1 cellular context compared by ENCODE assay signal in genomic region chr2:201118121-201118956, GRCh38.
TF ChIP-seq lines count a peak whose summit lies in the region.

No MANE protein-coding gene starts in this region.

TF ChIP-seq in GM12878, 131 proteins besides CTCF, POLR2A, EP300 and RAD21 (continued from another document):
- no peak for TF ChIP-seq USF2 (IDR thresholded peaks at IDR 0.05; ENCODE audit: borderline replicate concordance, low read depth, low read length)
- TF ChIP-seq MAX (IDR thresholded peaks at IDR 0.05; ENCODE audit: low read depth, low read length) = peak; percentile 67
- TF ChIP-seq, protein P1, sequence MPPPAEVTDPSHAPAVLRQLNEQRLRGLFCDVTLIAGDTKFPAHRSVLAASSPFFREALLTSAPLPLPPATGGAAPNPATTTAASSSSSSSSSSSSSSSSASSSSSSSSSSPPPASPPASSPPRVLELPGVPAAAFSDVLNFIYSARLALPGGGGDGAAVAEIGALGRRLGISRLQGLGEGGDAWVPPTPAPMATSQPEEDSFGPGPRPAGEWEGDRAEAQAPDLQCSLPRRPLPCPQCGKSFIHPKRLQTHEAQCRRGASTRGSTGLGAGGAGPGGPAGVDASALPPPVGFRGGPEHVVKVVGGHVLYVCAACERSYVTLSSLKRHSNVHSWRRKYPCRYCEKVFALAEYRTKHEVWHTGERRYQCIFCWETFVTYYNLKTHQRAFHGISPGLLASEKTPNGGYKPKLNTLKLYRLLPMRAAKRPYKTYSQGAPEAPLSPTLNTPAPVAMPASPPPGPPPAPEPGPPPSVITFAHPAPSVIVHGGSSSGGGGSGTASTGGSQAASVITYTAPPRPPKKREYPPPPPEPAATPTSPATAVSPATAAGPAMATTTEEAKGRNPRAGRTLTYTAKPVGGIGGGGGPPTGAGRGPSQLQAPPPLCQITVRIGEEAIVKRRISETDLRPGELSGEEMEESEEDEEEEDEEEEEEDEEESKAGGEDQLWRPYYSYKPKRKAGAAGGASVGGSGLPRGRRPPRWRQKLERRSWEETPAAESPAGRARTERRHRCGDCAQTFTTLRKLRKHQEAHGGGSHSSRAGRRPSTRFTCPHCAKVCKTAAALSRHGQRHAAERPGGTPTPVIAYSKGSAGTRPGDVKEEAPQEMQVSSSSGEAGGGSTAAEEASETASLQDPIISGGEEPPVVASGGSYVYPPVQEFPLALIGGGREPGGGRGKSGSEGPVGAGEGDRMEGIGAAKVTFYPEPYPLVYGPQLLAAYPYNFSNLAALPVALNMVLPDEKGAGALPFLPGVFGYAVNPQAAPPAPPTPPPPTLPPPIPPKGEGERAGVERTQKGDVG (CRISPR knock-in tag; IDR thresholded peaks at IDR 0.05) = no peak
- TF ChIP-seq FOXK2 (IDR thresholded peaks at IDR 0.05) = no peak
- 0 out of 2 replicates have a peak, but pooled peaks have one; percentile 48 for TF ChIP-seq JUND (IDR thresholded peaks at IDR 0.05; ENCODE audit: low read depth, low read length)
- TF ChIP-seq SREBF2 (IDR thresholded peaks at IDR 0.05; ENCODE audit: low read length) = no peak
- TF ChIP-seq JUNB (IDR thresholded peaks at IDR 0.05) = peak; percentile 9; the same call in 1 of the 2 replicates
- peak; percentile 31; the same call in 1 of the 2 replicates for TF ChIP-seq LARP7 (IDR thresholded peaks at IDR 0.05)
- TF ChIP-seq NR2F1 (conservative IDR thresholded peaks at IDR 0.05) = peak; percentile 97
- TF ChIP-seq CEBPZ (IDR thresholded peaks at IDR 0.05; ENCODE audit: low read depth, low read length) = no peak
- TF ChIP-seq ZNF274 (IDR thresholded peaks at IDR 0.05; ENCODE audit: insufficient read depth, insufficient read length) = no peak
- no peak for TF ChIP-seq STAT3 (IDR thresholded peaks at IDR 0.05; ENCODE audit: low read depth, low read length)
- TF ChIP-seq POU2F2 (IDR thresholded peaks at IDR 0.05; ENCODE audit: borderline replicate concordance, low read depth, low read length) = peak; percentile 96
- no peak for TF ChIP-seq CUX1 (IDR thresholded peaks at IDR 0.05; ENCODE audit: insufficient replicate concordance, low read depth, low read length)
- TF ChIP-seq CHD1 (IDR thresholded peaks at IDR 0.05; ENCODE audit: low read depth, low read length) = no peak; the same call in 1 of the 2 replicates
- no peak for TF ChIP-seq HDAC2 (IDR thresholded peaks at IDR 0.05)
- no peak for TF ChIP-seq RFX5 (IDR thresholded peaks at IDR 0.05; ENCODE audit: low read depth, low read length)
- no peak; the same call in 1 of the 2 replicates for TF ChIP-seq MXI1 (IDR thresholded peaks at IDR 0.05; ENCODE audit: low read depth, low read length)
- no peak for TF ChIP-seq ZZZ3 (IDR thresholded peaks at IDR 0.05; ENCODE audit: control insufficient read depth, insufficient read length, low read depth)
- TF ChIP-seq E4F1 (IDR thresholded peaks at IDR 0.05; ENCODE audit: borderline replicate concordance, partially characterized antibody) = no peak
- TF ChIP-seq CEBPB (IDR thresholded peaks at IDR 0.05; ENCODE audit: borderline replicate concordance in 1 of 2, low read depth in 2 of 2, low read length in 2 of 2) = no peak; a peak in 1 of 4 replicates
- TF ChIP-seq YBX1 (IDR thresholded peaks at IDR 0.05) = no peak
- TF ChIP-seq MYB (IDR thresholded peaks at IDR 0.05; ENCODE audit: borderline replicate concordance, low read depth, low read length) = peak; percentile 91
- peak; percentile 55; the same call in 1 of the 2 replicates for TF ChIP-seq RB1 (IDR thresholded peaks at IDR 0.05; ENCODE audit: borderline replicate concordance)
- TF ChIP-seq EZH2 (IDR thresholded peaks at IDR 0.05; ENCODE audit: borderline replicate concordance, control insufficient read depth, low read depth, low read length) = no peak
- 0 out of 2 replicates have a peak, but pooled peaks have one; percentile 26 for TF ChIP-seq E2F4 (IDR thresholded peaks at IDR 0.05; ENCODE audit: low read depth, low read length)
- no peak for TF ChIP-seq ZNF622 (IDR thresholded peaks at IDR 0.05)
- TF ChIP-seq MEF2A (IDR thresholded peaks at IDR 0.05; ENCODE audit: insufficient read depth, low read depth, low read length) = peak; percentile 74
- TF ChIP-seq ZNF687 (IDR thresholded peaks at IDR 0.05) = peak; percentile 88
- no peak for TF ChIP-seq CREB1 (IDR thresholded peaks at IDR 0.05; ENCODE audit: low read depth)
- no peak for TF ChIP-seq MYC (IDR thresholded peaks at IDR 0.05; ENCODE audit: insufficient read depth, insufficient read length, insufficient replicate concordance, low read length, severe bottlenecking)
- no peak for TF ChIP-seq PBX3 (IDR thresholded peaks at IDR 0.05; ENCODE audit: insufficient replicate concordance, low read depth, low read length)
- TF ChIP-seq TAF1 (IDR thresholded peaks at IDR 0.05; ENCODE audit: borderline replicate concordance, low read depth, low read length) = peak; percentile 81
